1 cellular context compared by ENCODE assay signal in genomic region chr5:139700711-139701693, GRCh38.
TF ChIP-seq lines count a peak whose summit lies in the region.

No MANE protein-coding gene starts in this region.

TF ChIP-seq in HepG2, 621 proteins besides CTCF, POLR2A, EP300 and RAD21 (continued from another document and continues in another):
- TF ChIP-seq AKNA (CRISPR knock-in tag; IDR thresholded peaks at IDR 0.05; ENCODE audit: borderline replicate concordance) (no peak), BCL3 (CRISPR knock-in tag; IDR thresholded peaks at IDR 0.05) (no peak; the same call in 1 of the 2 replicates), TEAD2 (CRISPR knock-in tag; IDR thresholded peaks at IDR 0.05) (no peak), ZNF343 (CRISPR knock-in tag; IDR thresholded peaks at IDR 0.05) (no peak), ZBTB39 (CRISPR knock-in tag; IDR thresholded peaks at IDR 0.05) (no peak), MED13 (CRISPR knock-in tag; IDR thresholded peaks at IDR 0.05) (0 out of 2 replicates have a peak, but pooled peaks have one; percentile 18), EZH2 (conservative IDR thresholded peaks at IDR 0.05; ENCODE audit: low read depth, low read length) (no peak), RBFOX2 (IDR thresholded peaks at IDR 0.05; ENCODE audit: low read depth, low read length) (no peak), MIER3 (CRISPR knock-in tag; IDR thresholded peaks at IDR 0.05; ENCODE audit: borderline replicate concordance) (no peak), REXO4 (CRISPR knock-in tag; IDR thresholded peaks at IDR 0.05; ENCODE audit: borderline replicate concordance) (no peak), MATR3 (CRISPR knock-in tag; IDR thresholded peaks at IDR 0.05) (no peak), ZNF337 (CRISPR knock-in tag; IDR thresholded peaks at IDR 0.05; ENCODE audit: borderline replicate concordance, low read depth) (no peak), EHMT2 (IDR thresholded peaks at IDR 0.05; ENCODE audit: borderline replicate concordance, low read depth, low read length) (no peak), SKI (IDR thresholded peaks at IDR 0.05; ENCODE audit: partially characterized antibody) (no peak), ZNF331 (CRISPR knock-in tag; IDR thresholded peaks at IDR 0.05) (no peak), ZNF724P (CRISPR knock-in tag; IDR thresholded peaks at IDR 0.05; ENCODE audit: borderline replicate concordance) (peak; percentile 91; the same call in 1 of the 2 replicates), HNF4A (CRISPR knock-in tag; IDR thresholded peaks at IDR 0.05) (peak; percentile 93), GABPB1 (CRISPR knock-in tag; IDR thresholded peaks at IDR 0.05) (no peak; the same call in none of the 2 replicates), ZNF432 (CRISPR knock-in tag; IDR thresholded peaks at IDR 0.05; ENCODE audit: borderline replicate concordance) (no peak), ZZZ3 (CRISPR knock-in tag; IDR thresholded peaks at IDR 0.05; ENCODE audit: borderline replicate concordance) (no peak), BRD4 (CRISPR knock-in tag; IDR thresholded peaks at IDR 0.05) (peak; percentile 45; the same call in 1 of the 2 replicates), DPF2 (CRISPR knock-in tag; IDR thresholded peaks at IDR 0.05; ENCODE audit: borderline replicate concordance, low read depth) (peak; percentile 64; the same call in 1 of the 2 replicates), SP140L (CRISPR knock-in tag; IDR thresholded peaks at IDR 0.05; ENCODE audit: borderline replicate concordance) (peak; percentile 53; the same call in 1 of the 2 replicates), TARDBP (CRISPR knock-in tag; IDR thresholded peaks at IDR 0.05) (peak; percentile 85), RORA (CRISPR knock-in tag; IDR thresholded peaks at IDR 0.05) (no peak), ZNF142 (CRISPR knock-in tag; IDR thresholded peaks at IDR 0.05) (no peak), PRDM15 (CRISPR knock-in tag; IDR thresholded peaks at IDR 0.05) (no peak), KLF12 (CRISPR knock-in tag; IDR thresholded peaks at IDR 0.05; ENCODE audit: borderline replicate concordance) (no peak), ZNF800 (CRISPR knock-in tag; IDR thresholded peaks at IDR 0.05) (no peak), HMG20B (CRISPR knock-in tag; conservative IDR thresholded peaks at IDR 0.05) (0 out of 2 replicates have a peak, but pooled peaks have one; percentile 47), JARID2 (CRISPR knock-in tag; IDR thresholded peaks at IDR 0.05; ENCODE audit: insufficient replicate concordance) (no peak), ZNF678 (CRISPR knock-in tag; IDR thresholded peaks at IDR 0.05) (no peak), SPEN (CRISPR knock-in tag; IDR thresholded peaks at IDR 0.05; ENCODE audit: low read depth) (peak; percentile 49; the same call in 1 of the 2 replicates), CEBPZ (IDR thresholded peaks at IDR 0.05; ENCODE audit: low read length) (no peak)
